In genomic region chr11:83510530-83511449, GRCh38 we compare ENCODE assay signal across 23 cellular contexts.
DNase-seq lines count a peak whose midpoint lies in the region; ATAC-seq and TF ChIP-seq lines count a peak whose summit lies in the region.
"Had no signal": no experiment of that assay in that cellular context is flagged by ENCODE, and none has a peak within 500 bp of the region (broad histone marks: within the 10 kb centered on the region; RNA-seq: fewer than 3 reads in every experiment).

No MANE protein-coding gene starts in this region.

- no peaks in the 10 kb centered on the region for H3K9me3 ChIP-seq in right atrium auricular region
- H3K9me3 ChIP-seq in upper lobe of right lung, result no peaks in the 10 kb centered on the region
- H3K9me3 ChIP-seq: BLaER1 treated with 17β-estradiol and CSF1 and Interleukin-3, amounts not matched to agents 10 nM and 100 nM; breast epithelium; prostate gland; tibial artery had no signal

- intact Hi-C loops in upper lobe of right lung (cut with DNase I), result no loop called here

- DNase-seq in HT1080 (ENCODE audit: low read depth) (peak; percentile 1), astrocyte of the hippocampus (ENCODE audit: low read depth, low spot score) (peak; percentile 6), substantia nigra (lab: John Stamatoyannopoulos, UW) (no peak), right atrium auricular region (ENCODE audit: low spot score) (no peak), upper lobe of right lung (no peak)
- DNase-seq: activated CD4-positive, alpha-beta memory T cell treated with anti-CD3 and anti-CD28 coated beads, Interleukin-2, amount 10 ng/mL, durations not matched to agents 7 days and 5 days; activated CD8-positive, alpha-beta memory T cell treated with anti-CD3 and anti-CD28 coated beads, Interleukin-2, amount 50 U/mL, for 4 hours; activated naive CD4-positive, alpha-beta T cell treated with anti-CD3 and anti-CD28 coated beads, Interleukin-2, amount 10 ng/mL, durations not matched to agents 7 days and 5 days; DMS79; GDM1; GOT3; left ventricle myocardium inferior; NCI-H1048; NCI-H187; NCI-H226; SHP77 treated with DMSO at 0.1 percent for 48 hours; stimulated activated CD4-positive, alpha-beta T cell treated with anti-CD3 and anti-CD28 coated beads, Interleukin-4, amount 100 ng/mL, for 24 hours; tibial artery had no signal

- H3K27me3 ChIP-seq in layer of hippocampus (ENCODE audit: control insufficient read depth, insufficient read depth, low read length) (no peaks in the 10 kb centered on the region), right atrium auricular region (no peaks in the 10 kb centered on the region), upper lobe of right lung (no peaks in the 10 kb centered on the region)
- H3K27me3 ChIP-seq: BLaER1 treated with 17β-estradiol and CSF1 and Interleukin-3, amounts not matched to agents 10 nM and 100 nM; breast epithelium; tibial artery had no signal

- H3K4me3 ChIP-seq in right atrium auricular region (no peak overlapping the region), upper lobe of right lung (no peak overlapping the region)
- H3K4me3 ChIP-seq: BLaER1 treated with 17β-estradiol and CSF1 and Interleukin-3, amounts not matched to agents 10 nM and 100 nM; breast epithelium; left ventricle myocardium inferior; prostate gland; tibial artery had no signal

- H3K27ac ChIP-seq in layer of hippocampus (ENCODE audit: low read depth, low read length) (peak overlapping the region; percentile 30), substantia nigra (ENCODE audit: low read depth, low read length, poor library complexity, severe bottlenecking) (peak overlapping the region; percentile 19), right atrium auricular region (no peak overlapping the region), upper lobe of right lung (no peak overlapping the region)
- H3K27ac ChIP-seq: BLaER1 treated with 17β-estradiol and CSF1 and Interleukin-3, amounts not matched to agents 10 nM and 100 nM; breast epithelium; left ventricle myocardium inferior; prostate gland; tibial artery had no signal

- TF ChIP-seq CTCF in right atrium auricular region (IDR thresholded peaks at IDR 0.05), result no peak
- no peak for TF ChIP-seq CTCF in upper lobe of right lung (IDR thresholded peaks at IDR 0.05)

- H3K36me3 ChIP-seq in right atrium auricular region (no peaks in the 10 kb centered on the region), upper lobe of right lung (no peaks in the 10 kb centered on the region)
- H3K36me3 ChIP-seq: BLaER1 treated with 17β-estradiol and CSF1 and Interleukin-3, amounts not matched to agents 10 nM and 100 nM; breast epithelium; left ventricle myocardium inferior; prostate gland; tibial artery had no signal

- H3K4me1 ChIP-seq in right atrium auricular region, result no peaks in the 10 kb centered on the region
- H3K4me1 ChIP-seq in upper lobe of right lung, result no peaks in the 10 kb centered on the region
- H3K4me1 ChIP-seq: BLaER1 treated with 17β-estradiol and CSF1 and Interleukin-3, amounts not matched to agents 10 nM and 100 nM; breast epithelium; left ventricle myocardium inferior; prostate gland had no signal

- ATAC-seq in GM21515 (IDR thresholded peaks at IDR 0.05; ENCODE audit: unreplicated experiment) (no peak), upper lobe of right lung (no peak)

Comparison
In these comparisons a context has a peak if more than half of its experiments do, and no peak if none do; other contexts are left out.
1. DNase-seq: peak in HT1080 (single experiment) and astrocyte of the hippocampus (single experiment); none in substantia nigra (0 of 49), right atrium auricular region (single experiment) and upper lobe of right lung (single experiment).
2. H3K27ac ChIP-seq: peak in layer of hippocampus (single experiment) and substantia nigra (single experiment); none in right atrium auricular region (0 of 2) and upper lobe of right lung (single experiment).